Comparison of ENCODE assay signal across 15 cellular contexts in genomic region chr20:1860446-1860845, GRCh38. TPM values are rescaled to one million over a fixed set of nuclear protein-coding genes. Genes with fewer than 3 reads are reported as not detected.
DNase-seq lines count a peak whose midpoint lies in the region; TF ChIP-seq lines count a peak whose summit lies in the region.
"Had no signal": no experiment of that assay in that cellular context is flagged by ENCODE, and none has a peak within 500 bp of the region (broad histone marks: within the 10 kb centered on the region; RNA-seq: fewer than 3 reads in every experiment).

No MANE protein-coding gene starts in this region.

- H3K4me3 ChIP-seq in dorsolateral prefrontal cortex (peak overlapping the region in 1 of 59 donors; percentile 11), lower leg skin (ENCODE audit: low read depth, poor library complexity, severe bottlenecking) (no peak overlapping the region)
- H3K4me3 ChIP-seq: BLaER1, left ventricle myocardium inferior had no signal

- no peak for TF ChIP-seq CTCF in dorsolateral prefrontal cortex (IDR thresholded peaks at IDR 0.05 in 54 of 56, conservative IDR thresholded peaks at IDR 0.05 in 2 of 56; ENCODE audit: low read depth in 1 of 56, partially characterized antibody in 56 of 56)
- TF ChIP-seq CTCF in nephron progenitor cell (IDR thresholded peaks at IDR 0.05), result no peak
- no peak for TF ChIP-seq CTCF in lower leg skin (IDR thresholded peaks at IDR 0.05)

- no peak overlapping the region for H3K4me3 Mint-ChIP-seq in nephron progenitor cell
- H3K4me3 Mint-ChIP-seq: activated naive CD8-positive, alpha-beta T cell had no signal

- intact Hi-C loops in dorsolateral prefrontal cortex (cut with DNase I) (no loop called here), lower leg skin (cut with DNase I; ENCODE audit: low total_unique reads) (no loop called here)

- no peaks in the 10 kb centered on the region for H3K27me3 ChIP-seq in dorsolateral prefrontal cortex

- H3K4me1 Mint-ChIP-seq in nephron progenitor cell, result peaks cover 52% of the 10 kb centered on the region

- WGBS in lower leg skin, 2 donors, result 37 to 43% methylated on average over 4 of the region's 4 CpGs

- no peak for TF ChIP-seq POLR2A in lower leg skin (IDR thresholded peaks at IDR 0.05)

- H3K36me3 Mint-ChIP-seq in nephron progenitor cell (ENCODE audit: low read depth), result no peaks in the 10 kb centered on the region
- H3K36me3 Mint-ChIP-seq: activated naive CD8-positive, alpha-beta T cell had no signal

- peak overlapping the region in 36 of 59 donors; percentile 3 to 92 (median 56) for H3K27ac ChIP-seq in dorsolateral prefrontal cortex
- H3K27ac ChIP-seq: BLaER1, left ventricle myocardium inferior had no signal

- peak overlapping the region; percentile 53 for H3K27ac Mint-ChIP-seq in nephron progenitor cell
- H3K27ac Mint-ChIP-seq: activated naive CD8-positive, alpha-beta T cell had no signal

- H3K27me3 Mint-ChIP-seq in nephron progenitor cell (ENCODE audit: low read depth, poor library complexity), result peaks cover 4% of the 10 kb centered on the region

- peak; percentile 87 for DNase-seq in AG20443 (ENCODE audit: low spot score)
- DNase-seq in NCI-H446 treated with DMSO at 0.1 percent for 48 hours (lab: John Stamatoyannopoulos, UW), result peak; percentile 69
- no peak for DNase-seq in dorsolateral prefrontal cortex
- no peak for DNase-seq in nephron progenitor cell
- DNase-seq in T1000 (lab: John Stamatoyannopoulos, UW), result no peak
- no peak for DNase-seq in lower leg skin (ENCODE audit: low spot score in 2 of 2)
- DNase-seq in activated T-cell treated with anti-CD3 and anti-CD28 coated beads for 4 hours, result no peak
- no peak for DNase-seq in NCI-H1092 (lab: John Stamatoyannopoulos, UW)
- DNase-seq: glutamatergic neuron, KBM-7, left ventricle myocardium inferior, NCI-H2081, T-helper 2 cell had no signal

- no peaks in the 10 kb centered on the region for H3K9me3 Mint-ChIP-seq in nephron progenitor cell

RNA-seq across cellular contexts. Expression of gene SIRPA, which starts 34.8 kb away (rescaled TPM):
- total RNA-seq in dorsolateral prefrontal cortex (100 to 1,000 TPM; 164 to 389 (median 265) TPM), lower leg skin (10 to 100 TPM; 29.3 to 55.0 (median 44.1) TPM)

Comparison
In these comparisons a context has a peak if more than half of its experiments do, and no peak if none do; other contexts are left out.
1. DNase-seq: peak in AG20443 (single experiment) and NCI-H446 treated with DMSO at 0.1 percent for 48 hours (single experiment); none in dorsolateral prefrontal cortex (0 of 10), nephron progenitor cell (single experiment), T1000 (single experiment), lower leg skin (0 of 2), activated T-cell treated with anti-CD3 and anti-CD28 coated beads for 4 hours (single experiment) and NCI-H1092 (single experiment).